In the genomic region with DNA sequence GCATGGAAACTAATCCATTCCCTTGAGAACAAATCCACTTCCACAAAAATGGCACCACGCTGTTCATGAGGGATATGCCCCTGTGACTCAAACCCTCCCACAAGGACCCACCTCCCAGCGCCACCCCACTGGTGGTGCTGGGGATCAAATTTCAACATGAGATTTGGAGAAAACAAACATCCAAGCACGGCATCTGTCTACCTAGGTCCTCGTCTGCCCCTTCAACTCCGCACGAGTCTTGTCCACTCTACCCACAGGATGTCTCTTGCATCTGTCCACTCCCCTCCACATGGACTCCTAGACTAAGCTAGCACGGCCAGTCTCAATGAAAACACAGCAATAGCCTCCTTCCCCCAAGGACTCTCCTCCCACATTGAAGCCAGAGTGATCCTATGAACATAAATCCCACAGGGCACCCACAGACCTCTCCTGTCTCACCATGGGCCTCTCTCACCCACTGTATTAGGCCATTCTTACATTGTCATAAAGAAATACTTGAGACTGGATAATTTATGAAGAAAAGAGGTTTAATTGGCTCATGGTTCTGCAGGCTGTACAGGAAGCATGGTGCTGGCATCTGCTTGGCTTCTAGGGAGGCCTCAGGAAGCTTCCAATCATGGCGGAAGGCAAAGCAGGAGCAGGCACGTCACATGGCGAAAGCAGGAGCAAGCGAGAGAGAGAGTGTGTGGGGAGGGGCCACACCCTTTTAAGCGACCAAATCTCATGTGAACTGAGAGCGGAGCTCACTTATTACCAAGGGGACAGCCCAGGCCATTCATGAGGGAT, we compare ENCODE assay signal across 18 cellular contexts.
DNase-seq lines count a peak whose midpoint lies in the region; ATAC-seq, FAIRE-seq and TF ChIP-seq lines count a peak whose summit lies in the region.
"Had no signal": no experiment of that assay in that cellular context is flagged by ENCODE, and none has a peak within 500 bp of the region (broad histone marks: within the 10 kb centered on the region; RNA-seq: fewer than 3 reads in every experiment).

No MANE protein-coding gene starts in this region.

- no peaks in the 10 kb centered on the region for H3K79me2 ChIP-seq in K562 (ENCODE audit: control insufficient read depth, insufficient read depth, low read length)

- TF ChIP-seq RAD21 in K562 (CRISPR knock-in tag; conservative IDR thresholded peaks at IDR 0.05 in 1 of 2, IDR thresholded peaks at IDR 0.05 in 1 of 2), result no peak

- no peak for TF ChIP-seq CTCF in K562 (IDR thresholded peaks at IDR 0.05 in 2 of 3, conservative IDR thresholded peaks at IDR 0.05 in 1 of 3; ENCODE audit: insufficient read depth in 2 of 3, low read depth in 1 of 3, low read length in 3 of 3)

- no peak for FAIRE-seq in K562 (lab: Jason Lieb, UNC)
- FAIRE-seq: GM12892, HTR-8/SVneo had no signal

- in situ Hi-C loops in K562 (cut with MboI), result no loop called here

- H3K27me3 ChIP-seq in K562 (ENCODE audit: control insufficient read depth in 2 of 2, insufficient read depth in 2 of 2, low read length in 2 of 2), result no peaks in the 10 kb centered on the region

- no peaks in the 10 kb centered on the region for H3K36me3 ChIP-seq in K562 (ENCODE audit: control insufficient read depth, insufficient read depth, low read length)
- H3K36me3 ChIP-seq: HAP-1 had no signal

- no peaks in the 10 kb centered on the region for H3K27me3 Mint-ChIP-seq in activated naive CD4-positive, alpha-beta T cell treated with anti-CD3 and anti-CD28 coated beads for 36 hours (ENCODE audit: low read depth)
- H3K27me3 Mint-ChIP-seq: CD4-positive, CD25-positive, alpha-beta regulatory T cell had no signal

- POLR2A ChIA-PET in K562 (lab: Yijun Ruan, JAX), result interaction anchor here (0.6 kb wide), 1 partner anchor 71 kb away, joined by 4 read pairs; no protein-coding TSS in a partner anchor

- no peak for TF ChIP-seq EP300 in K562 (IDR thresholded peaks at IDR 0.05; ENCODE audit: low read length)

- no peak overlapping the region for H3K4me2 ChIP-seq in K562 (ENCODE audit: insufficient read depth, low read length)

- no peak overlapping the region for H3K27ac ChIP-seq in K562 (ENCODE audit: extremely low read depth, low read depth, low read length)

- no peak overlapping the region for H3K9ac ChIP-seq in K562 (ENCODE audit: insufficient read depth in 1 of 2, low read depth in 2 of 2, low read length in 2 of 2)

- H3K36me3 Mint-ChIP-seq in activated naive CD4-positive, alpha-beta T cell treated with anti-CD3 and anti-CD28 coated beads for 36 hours (ENCODE audit: low read depth), result no peaks in the 10 kb centered on the region
- H3K36me3 Mint-ChIP-seq: CD4-positive, CD25-positive, alpha-beta regulatory T cell had no signal

- no peaks in the 10 kb centered on the region for H4K20me1 ChIP-seq in K562 (replicated peaks; ENCODE audit: control insufficient read depth, insufficient read depth, low read length)

- peaks cover 15% of the 10 kb centered on the region for H3K4me1 Mint-ChIP-seq in activated naive CD4-positive, alpha-beta T cell treated with anti-CD3 and anti-CD28 coated beads for 36 hours (ENCODE audit: low read depth)

- no TSS peak for BruUV-seq in K562 (replicated peaks; lab: Mats Ljungman, UMichigan)

- no peaks in the 10 kb centered on the region for H3K9me1 ChIP-seq in K562 (ENCODE audit: control insufficient read depth, insufficient read depth, low read length)

- TF ChIP-seq POLR2A in K562 (conservative IDR thresholded peaks at IDR 0.05), result no peak

- 66% methylated on average over 13 of the region's 13 CpGs for WGBS in K562 (ENCODE audit: insufficient coverage, low coverage, missing lambda C conversion rate)

- CTCF ChIA-PET in activated naive CD4-positive, alpha-beta T cell treated with anti-CD3 and anti-CD28 coated beads for 36 hours (lab: Charles Lee), result interaction anchor here (0.5 to 0.6 kb wide), 3 partner anchors 77 to 423 kb away, joined by 3 read pairs; no protein-coding TSS in a partner anchor
- CTCF ChIA-PET in K562 (lab: Yijun Ruan, JAX; ENCODE audit: low intra/inter-chr PET ratio), result no interaction called here

- no peak overlapping the region for H3K4me3 ChIP-seq in K562
- H3K4me3 ChIP-seq: HAP-1 had no signal

- intact Hi-C loops in activated naive CD4-positive, alpha-beta T cell treated with anti-CD3 and anti-CD28 coated beads for 36 hours (cut with micrococcal nuclease), result no loop called here
- intact Hi-C loops in K562 (cut with micrococcal nuclease), result no loop called here

- no peak overlapping the region for H3K27ac Mint-ChIP-seq in activated naive CD4-positive, alpha-beta T cell treated with anti-CD3 and anti-CD28 coated beads for 36 hours

- H3K4me3 Mint-ChIP-seq in activated naive CD4-positive, alpha-beta T cell treated with anti-CD3 and anti-CD28 coated beads for 36 hours, result no peak overlapping the region
- H3K4me3 Mint-ChIP-seq: CD4-positive, CD25-positive, alpha-beta regulatory T cell had no signal

- H3K4me1 ChIP-seq in K562 (replicated peaks in 1 of 2; ENCODE audit: control insufficient read depth in 2 of 2, insufficient read depth in 2 of 2, low read length in 2 of 2), result peaks cover 0 to 10% of the 10 kb centered on the region in 2 experiments; a peak in 4 of 5 replicates
- H3K4me1 ChIP-seq: HAP-1 had no signal

- DNase-seq in activated naive CD4-positive, alpha-beta T cell treated with anti-CD3 and anti-CD28 coated beads for 36 hours, result peak; percentile 2
- DNase-seq in activated naive CD4-positive, alpha-beta T cell treated with Interleukin-2 at 50 U/mL for 16 hours, result no peak
- DNase-seq in NCI-H2171 (lab: John Stamatoyannopoulos, UW), result peak; percentile 39
- DNase-seq in K562 (ENCODE audit: extremely low read depth in 1 of 4, low spot score in 3 of 4), result no peak
- peak; percentile 19 for DNase-seq in stimulated activated CD8-positive, alpha-beta memory T cell treated with anti-CD3 and anti-CD28 coated beads, Interleukin-4, amount 100 ng/mL, for 48 hours
- no peak for DNase-seq in GDM1 (lab: John Stamatoyannopoulos, UW)
- no peak for DNase-seq in COR-L47 (lab: John Stamatoyannopoulos, UW)
- DNase-seq: AML-193; CD4-positive, CD25-positive, alpha-beta regulatory T cell; DMS79; KBM-7; NCI-H446 treated with DMSO at 0.1 percent for 48 hours; NCI-H82; SHP77 treated with DMSO at 0.1 percent for 48 hours had no signal

- ATAC-seq in K562, result no peak
- ATAC-seq in HG02798 (IDR thresholded peaks at IDR 0.05; ENCODE audit: poor library complexity, unreplicated experiment), result no peak

- H2AFZ ChIP-seq in K562 (ENCODE audit: low read depth, low read length), result no peak overlapping the region

- H3K9me3 ChIP-seq in K562 (replicated peaks; ENCODE audit: control insufficient read depth, insufficient read depth, low read depth, low read length), result peaks cover 4% of the 10 kb centered on the region; the same call in 1 of the 2 replicates
- H3K9me3 ChIP-seq: HAP-1 had no signal

- H3K9me3 Mint-ChIP-seq in activated naive CD4-positive, alpha-beta T cell treated with anti-CD3 and anti-CD28 coated beads for 36 hours, result peaks cover 6% of the 10 kb centered on the region

TF ChIP-seq in K562, 482 proteins besides CTCF, POLR2A, EP300 and RAD21:
- TF ChIP-seq ZNF316 (IDR thresholded peaks at IDR 0.05) (peak; percentile 74), ZBTB8A (IDR thresholded peaks at IDR 0.05; ENCODE audit: partially characterized antibody) (no peak), TRIM24 (IDR thresholded peaks at IDR 0.05) (peak in 1 of 2 experiments; percentile 52; a peak in 1 of 4 replicates)
- TF ChIP-seq, protein P1, sequence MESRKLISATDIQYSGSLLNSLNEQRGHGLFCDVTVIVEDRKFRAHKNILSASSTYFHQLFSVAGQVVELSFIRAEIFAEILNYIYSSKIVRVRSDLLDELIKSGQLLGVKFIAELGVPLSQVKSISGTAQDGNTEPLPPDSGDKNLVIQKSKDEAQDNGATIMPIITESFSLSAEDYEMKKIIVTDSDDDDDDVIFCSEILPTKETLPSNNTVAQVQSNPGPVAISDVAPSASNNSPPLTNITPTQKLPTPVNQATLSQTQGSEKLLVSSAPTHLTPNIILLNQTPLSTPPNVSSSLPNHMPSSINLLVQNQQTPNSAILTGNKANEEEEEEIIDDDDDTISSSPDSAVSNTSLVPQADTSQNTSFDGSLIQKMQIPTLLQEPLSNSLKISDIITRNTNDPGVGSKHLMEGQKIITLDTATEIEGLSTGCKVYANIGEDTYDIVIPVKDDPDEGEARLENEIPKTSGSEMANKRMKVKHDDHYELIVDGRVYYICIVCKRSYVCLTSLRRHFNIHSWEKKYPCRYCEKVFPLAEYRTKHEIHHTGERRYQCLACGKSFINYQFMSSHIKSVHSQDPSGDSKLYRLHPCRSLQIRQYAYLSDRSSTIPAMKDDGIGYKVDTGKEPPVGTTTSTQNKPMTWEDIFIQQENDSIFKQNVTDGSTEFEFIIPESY (CRISPR knock-in tag; IDR thresholded peaks at IDR 0.05), result peak; percentile 70; the same call in 1 of the 2 replicates

Comparison
In these comparisons a context has a peak if more than half of its experiments do, and no peak if none do; other contexts are left out.
1. DNase-seq: peak in activated naive CD4-positive, alpha-beta T cell treated with anti-CD3 and anti-CD28 coated beads for 36 hours (single experiment), NCI-H2171 (single experiment) and stimulated activated CD8-positive, alpha-beta memory T cell treated with anti-CD3 and anti-CD28 coated beads, Interleukin-4, amount 100 ng/mL, for 48 hours (single experiment); none in activated naive CD4-positive, alpha-beta T cell treated with Interleukin-2 at 50 U/mL for 16 hours (single experiment), K562 (0 of 4), GDM1 (single experiment) and COR-L47 (single experiment).